28 cellular contexts compared by ENCODE assay signal in genomic region chr1:116475850-116476218, GRCh38.
DNase-seq lines count a peak whose midpoint lies in the region; ATAC-seq and TF ChIP-seq lines count a peak whose summit lies in the region.
"Had no signal": no experiment of that assay in that cellular context is flagged by ENCODE, and none has a peak within 500 bp of the region (broad histone marks: within the 10 kb centered on the region; RNA-seq: fewer than 3 reads in every experiment).

No MANE protein-coding gene starts in this region.

- 75 to 95% (median 86%) methylated on average over 6 to 7 of the region's 7 CpGs for WGBS in stomach, 5 donors
- WGBS in sigmoid colon, 2 donors, result 52 to 89% methylated on average over 7 of the region's 7 CpGs

- no peaks in the 10 kb centered on the region for H3K27me3 ChIP-seq in Peyer's patch
- no peaks in the 10 kb centered on the region for H3K27me3 ChIP-seq in left ventricle myocardium inferior (ENCODE audit: low read depth)
- H3K27me3 ChIP-seq in stomach, result no peaks in the 10 kb centered on the region
- H3K27me3 ChIP-seq in sigmoid colon, result no peaks in the 10 kb centered on the region
- H3K27me3 ChIP-seq: neutrophil, tibial nerve had no signal

- TF ChIP-seq POLR2A in Peyer's patch (IDR thresholded peaks at IDR 0.05) (no peak), stomach (IDR thresholded peaks at IDR 0.05) (no peak), sigmoid colon (IDR thresholded peaks at IDR 0.05) (no peak)

- H3K27me3 Mint-ChIP-seq in nephron (ENCODE audit: low read depth), result peaks cover 3% of the 10 kb centered on the region
- no peaks in the 10 kb centered on the region for H3K27me3 Mint-ChIP-seq in stimulated activated naive CD8-positive, alpha-beta T cell treated with anti-CD3 and anti-CD28 coated beads, Interleukin-15, amount 100 ng/mL, for 72 hours
- H3K27me3 Mint-ChIP-seq: central memory CD8-positive, alpha-beta T cell; stimulated activated naive CD8-positive, alpha-beta T cell treated with anti-CD3 and anti-CD28 coated beads, Interleukin-15, Interleukin-2, amounts not matched to agents 100 ng/mL and 50 ng/mL, for 24 hours had no signal

- H3K4me1 Mint-ChIP-seq in nephron, result peaks cover 55% of the 10 kb centered on the region
- H3K4me1 Mint-ChIP-seq in stimulated activated naive CD8-positive, alpha-beta T cell treated with anti-CD3 and anti-CD28 coated beads, Interleukin-15, amount 100 ng/mL, for 72 hours, result no peaks in the 10 kb centered on the region

- peak overlapping the region in 3 of 4 donors; percentile 79 to 99 (median 98) for H3K27ac ChIP-seq in Peyer's patch
- H3K27ac ChIP-seq in left ventricle myocardium inferior (replicated peaks), result peak overlapping the region; percentile 94
- H3K27ac ChIP-seq in stomach, result peak overlapping the region; percentile 42 to 84 (median 63)
- H3K27ac ChIP-seq in sigmoid colon, result peak overlapping the region in 1 of 4 donors; percentile 8
- H3K27ac ChIP-seq: neutrophil, SJSA1, WERI-Rb-1 had no signal

- H3K9me3 ChIP-seq in Peyer's patch (no peaks in the 10 kb centered on the region), left ventricle myocardium inferior (replicated peaks) (no peaks in the 10 kb centered on the region), stomach (no peaks in the 10 kb centered on the region), sigmoid colon (no peaks in the 10 kb centered on the region)
- H3K9me3 ChIP-seq: neutrophil, SJSA1, tibial nerve had no signal

- ATAC-seq in stimulated activated naive CD8-positive, alpha-beta T cell treated with anti-CD3 and anti-CD28 coated beads, Interleukin-15, amount 100 ng/mL, for 72 hours, result no peak
- ATAC-seq: GM12878, GM23338 had no signal

- H3K4me3 ChIP-seq in Peyer's patch (peak overlapping the region in 1 of 4 donors; percentile 28), left ventricle myocardium inferior (no peak overlapping the region), stomach (no peak overlapping the region), sigmoid colon (no peak overlapping the region)
- H3K4me3 ChIP-seq: GM12878, GM23338, SJSA1, smooth muscle cell, tibial nerve had no signal

- no peak for TF ChIP-seq CTCF in Peyer's patch (IDR thresholded peaks at IDR 0.05)
- TF ChIP-seq CTCF in left ventricle myocardium inferior (IDR thresholded peaks at IDR 0.05; ENCODE audit: borderline replicate concordance), result no peak
- TF ChIP-seq CTCF in nephron (IDR thresholded peaks at IDR 0.05; ENCODE audit: unreplicated experiment in 3 of 3), result no peak
- no peak for TF ChIP-seq CTCF in stomach (IDR thresholded peaks at IDR 0.05)
- TF ChIP-seq CTCF in sigmoid colon (IDR thresholded peaks at IDR 0.05), result no peak

- no peaks in the 10 kb centered on the region for H3K9me3 Mint-ChIP-seq in nephron
- no peaks in the 10 kb centered on the region for H3K9me3 Mint-ChIP-seq in stimulated activated naive CD8-positive, alpha-beta T cell treated with anti-CD3 and anti-CD28 coated beads, Interleukin-15, amount 100 ng/mL, for 72 hours
- H3K9me3 Mint-ChIP-seq: central memory CD8-positive, alpha-beta T cell; GM23338; stimulated activated naive CD8-positive, alpha-beta T cell treated with anti-CD3 and anti-CD28 coated beads, Interleukin-15, Interleukin-2, amounts not matched to agents 100 ng/mL and 50 ng/mL, for 24 hours had no signal

- H3K4me3 Mint-ChIP-seq in nephron, result no peak overlapping the region
- no peak overlapping the region for H3K4me3 Mint-ChIP-seq in stimulated activated naive CD8-positive, alpha-beta T cell treated with anti-CD3 and anti-CD28 coated beads, Interleukin-15, amount 100 ng/mL, for 72 hours
- H3K4me3 Mint-ChIP-seq: central memory CD8-positive, alpha-beta T cell; GM23338; stimulated activated naive CD8-positive, alpha-beta T cell treated with anti-CD3 and anti-CD28 coated beads, Interleukin-15, Interleukin-2, amounts not matched to agents 100 ng/mL and 50 ng/mL, for 24 hours had no signal

- intact Hi-C loops in left ventricle myocardium inferior (cut with micrococcal nuclease) (no loop called here), stomach (cut with DNase I; ENCODE audit: low total_unique reads) (no loop called here), sigmoid colon (cut with DNase I) (no loop called here)

- TF ChIP-seq EP300 in stomach (IDR thresholded peaks at IDR 0.05), result no peak
- no peak for TF ChIP-seq EP300 in sigmoid colon (IDR thresholded peaks at IDR 0.05)

- H3K27ac Mint-ChIP-seq in nephron, result peak overlapping the region; percentile 50 to 86 (median 50)
- H3K27ac Mint-ChIP-seq in stimulated activated naive CD8-positive, alpha-beta T cell treated with anti-CD3 and anti-CD28 coated beads, Interleukin-15, amount 100 ng/mL, for 72 hours, result no peak overlapping the region
- H3K27ac Mint-ChIP-seq: GM23338; stimulated activated naive CD8-positive, alpha-beta T cell treated with anti-CD3 and anti-CD28 coated beads, Interleukin-15, Interleukin-2, amounts not matched to agents 100 ng/mL and 50 ng/mL, for 24 hours had no signal

- DNase-seq in Peyer's patch (no peak), left ventricle myocardium inferior (no peak), stomach (no peak), sigmoid colon (no peak), mesenteric fat pad (ENCODE audit: low spot score) (no peak)
- no peak for DNase-seq in stimulated activated naive CD8-positive, alpha-beta T cell treated with anti-CD3 and anti-CD28 coated beads, Interleukin-15, amount 100 ng/mL, for 72 hours
- DNase-seq in activated CD4-positive, alpha-beta T cell treated with anti-CD3 and anti-CD28 coated beads, Interleukin-2, amount 50 U/mL, for 1 hour, result no peak
- DNase-seq: activated CD4-positive, alpha-beta T cell treated with anti-CD3 and anti-CD28 coated beads for 4 hours; activated gamma-delta T cell; activated T-cell treated with anti-CD3 and anti-CD28 coated beads, Interleukin-2, amount 50 U/mL, for 1 hour; DMS153; foreskin melanocyte; NCI-H1092; NCI-H1694 treated with DMSO at 0.1 percent for 48 hours; NCI-H446 treated with DMSO at 0.1 percent for 48 hours; NCI-H82; stimulated activated CD4-positive, alpha-beta T cell treated with anti-CD3 and anti-CD28 coated beads, Interleukin-1b, Interleukin-23, amount 100 ng/mL, for 48 hours; T1000; WERI-Rb-1 had no signal

- H3K36me3 Mint-ChIP-seq in nephron (ENCODE audit: low read depth), result no peaks in the 10 kb centered on the region

- H3K36me3 ChIP-seq in Peyer's patch (no peaks in the 10 kb centered on the region), left ventricle myocardium inferior (no peaks in the 10 kb centered on the region), stomach (no peaks in the 10 kb centered on the region), sigmoid colon (no peaks in the 10 kb centered on the region)
- H3K36me3 ChIP-seq: neutrophil, SJSA1, tibial nerve, WERI-Rb-1 had no signal

- H3K4me1 ChIP-seq in Peyer's patch (peaks cover 0 to 52% (median 0%) of the 10 kb centered on the region in 4 donors), left ventricle myocardium inferior (peaks cover 38% of the 10 kb centered on the region), stomach (peaks cover 18 to 38% (median 23%) of the 10 kb centered on the region in 4 donors), sigmoid colon (no peaks in the 10 kb centered on the region)
- H3K4me1 ChIP-seq: SJSA1 had no signal

Comparison
In these comparisons a context has a peak if more than half of its experiments do, and no peak if none do; other contexts are left out.
1. H3K27ac Mint-ChIP-seq: peak in nephron (3 of 3); none in stimulated activated naive CD8-positive, alpha-beta T cell treated with anti-CD3 and anti-CD28 coated beads, Interleukin-15, amount 100 ng/mL, for 72 hours (0 of 2).